Comparison of ENCODE assay signal across 8 cellular contexts in the genomic region with DNA sequence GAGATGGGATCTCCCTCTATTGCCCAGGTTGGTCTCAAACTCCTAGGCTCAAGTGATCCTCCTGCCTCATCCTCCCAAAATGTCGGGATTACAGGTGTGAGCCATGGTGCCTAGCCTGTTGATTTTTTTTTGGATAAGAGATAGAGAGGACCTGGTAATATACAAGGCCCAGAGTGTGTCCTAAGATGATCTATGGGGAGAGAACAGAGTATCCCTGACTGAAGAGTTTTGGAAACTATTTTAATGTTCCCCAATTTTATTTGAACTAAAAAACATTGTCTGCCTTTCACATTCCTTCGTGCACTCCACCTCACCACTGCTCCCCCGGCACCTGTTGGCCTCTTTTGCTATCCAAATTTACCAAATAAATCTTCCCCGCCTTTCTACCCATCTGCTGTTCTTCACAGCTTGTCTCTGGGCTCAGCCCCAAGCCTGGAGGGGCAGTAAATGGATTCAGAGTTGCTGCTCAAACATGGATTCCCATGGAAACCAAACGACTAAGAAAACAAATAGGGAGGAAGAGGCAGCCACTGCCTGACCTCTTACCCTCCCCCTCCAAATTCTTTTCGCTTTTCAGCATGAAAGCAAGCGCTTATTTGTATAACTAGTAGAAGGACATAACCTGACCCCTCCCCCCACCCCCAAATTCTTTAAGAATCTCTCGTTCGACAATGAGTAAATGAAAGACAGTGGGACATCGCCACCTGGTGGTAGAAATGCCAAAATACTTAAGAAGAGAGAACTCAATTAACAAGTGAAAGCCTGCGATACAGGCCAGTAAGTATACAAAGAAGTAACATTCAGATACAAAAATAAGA. TPM values are rescaled to one million over a fixed set of nuclear protein-coding genes. Genes with fewer than 3 reads are reported as not detected.
DNase-seq lines count a peak whose midpoint lies in the region; ATAC-seq and TF ChIP-seq lines count a peak whose summit lies in the region.

No MANE protein-coding gene starts in this region.

- peak overlapping the region; percentile 3 for H3K9ac ChIP-seq in muscle layer of colon (ENCODE audit: low read length)

- WGBS in esophagus, 2 donors: 5 to 6% methylated on average over 11 of the region's 11 CpGs

- DNase-seq in DMS79 (lab: John Stamatoyannopoulos, UW) (peak; percentile 99), OCI-LY7 (ENCODE audit: low spot score) (peak; percentile 90)
- DNase-seq in activated T-cell treated with anti-CD3 and anti-CD28 coated beads, Interleukin-2, amount 50 U/mL, for 1 hour: peak; percentile 45
- peak; percentile 40 to 70 for DNase-seq in stimulated activated CD8-positive, alpha-beta memory T cell treated with anti-CD3 and anti-CD28 coated beads, Interleukin-4, amount 100 ng/mL, for 4 hours (ENCODE audit: low read depth in 2 of 2, low spot score in 1 of 2)

- H3K4me1 ChIP-seq in OCI-LY7 (ENCODE audit: insufficient read depth, low read length, poor library complexity, severe bottlenecking) (peaks cover 6% of the 10 kb centered on the region), esophagus (ENCODE audit: control insufficient read depth in 2 of 2, insufficient read depth in 2 of 2, low read length in 1 of 2) (no peaks in the 10 kb centered on the region), muscle layer of colon (ENCODE audit: insufficient read depth, low read length) (peaks cover 6% of the 10 kb centered on the region)

- TF ChIP-seq CTCF in OCI-LY7 (conservative IDR thresholded peaks at IDR 0.05; ENCODE audit: low read length): peak; percentile 94

- peak overlapping the region; percentile 85 for H2AFZ ChIP-seq in OCI-LY7 (ENCODE audit: low read length)

- H3K9me3 ChIP-seq in OCI-LY7 (ENCODE audit: low read length) (no peaks in the 10 kb centered on the region), esophagus (ENCODE audit: control insufficient read depth in 2 of 2, insufficient read depth in 1 of 2, low read depth in 1 of 2, low read length in 1 of 2) (no peaks in the 10 kb centered on the region), muscle layer of colon (ENCODE audit: low read length) (no peaks in the 10 kb centered on the region)

- TF ChIP-seq RAD21 in Ishikawa (IDR thresholded peaks at IDR 0.05; ENCODE audit: low read depth): peak; percentile 87

- CTCF ChIA-PET in OCI-LY7 (lab: Charles Lee; ENCODE audit: unreplicated experiment): interaction anchor here (1.0 kb wide), 2 partner anchors 59 to 62 kb away, joined by 4 to 5 read pairs; no protein-coding TSS in a partner anchor

- H3K27me3 ChIP-seq in esophagus (ENCODE audit: control insufficient read depth in 1 of 2, insufficient read depth in 2 of 2, low read length in 2 of 2): no peaks in the 10 kb centered on the region
- no peaks in the 10 kb centered on the region for H3K27me3 ChIP-seq in muscle layer of colon (ENCODE audit: control insufficient read depth in 1 of 2, insufficient read depth in 2 of 2, low read length in 2 of 2)

- no peaks in the 10 kb centered on the region for H4K20me1 ChIP-seq in OCI-LY7 (ENCODE audit: insufficient read depth, low read length)

- no peaks in the 10 kb centered on the region for H3K79me2 ChIP-seq in OCI-LY7 (ENCODE audit: insufficient read depth, low read depth, low read length)

- ATAC-seq in GM19023 (IDR thresholded peaks at IDR 0.05; ENCODE audit: unreplicated experiment): no peak

- peak overlapping the region; percentile 45 for H3K4me2 ChIP-seq in OCI-LY7 (ENCODE audit: low read length)

- intact Hi-C loops in OCI-LY7 (cut with micrococcal nuclease; ENCODE audit: unreplicated experiment): loop anchor here (1.0 kb wide), 2 partner anchors 59 to 101 kb away; a partner anchor contains a TSS

- TF ChIP-seq EP300 in Ishikawa (IDR thresholded peaks at IDR 0.05; ENCODE audit: borderline replicate concordance): no peak

- POLR2A ChIA-PET in OCI-LY7 (lab: Charles Lee): interaction anchor here (0.6 to 2.0 kb wide), 9 partner anchors 13 to 194 kb away, joined by 3 to 8 read pairs (median 4); a partner anchor contains a TSS

- H3K4me3 ChIP-seq in OCI-LY7 (ENCODE audit: low read depth, low read length, poor library complexity, severe bottlenecking) (peak overlapping the region; percentile 36), esophagus (ENCODE audit: low read depth in 1 of 2, low read length in 2 of 2) (peak overlapping the region; percentile 35 to 37), muscle layer of colon (ENCODE audit: low read depth in 1 of 2, low read length in 2 of 2) (peak overlapping the region in 1 of 2 donors; percentile 40)

- H3K36me3 ChIP-seq in OCI-LY7 (ENCODE audit: insufficient read depth, low read length): no peaks in the 10 kb centered on the region
- H3K36me3 ChIP-seq in esophagus (ENCODE audit: control insufficient read depth in 2 of 2, insufficient read depth in 2 of 2, low read length in 1 of 2): no peaks in the 10 kb centered on the region
- no peaks in the 10 kb centered on the region for H3K36me3 ChIP-seq in muscle layer of colon (ENCODE audit: insufficient read depth, low read length)

- H3K27ac ChIP-seq in OCI-LY7 (ENCODE audit: low read depth, low read length, poor library complexity, severe bottlenecking) (no peak overlapping the region), esophagus (ENCODE audit: low read depth in 2 of 2, low read length in 1 of 2) (peak overlapping the region; percentile 17 to 34), muscle layer of colon (ENCODE audit: low read depth, low read length) (peak overlapping the region; percentile 62)

- no TSS peak for BruUV-seq in OCI-LY7 (replicated peaks; lab: Mats Ljungman, UMichigan)

- no peaks in the 10 kb centered on the region for H3K9me2 ChIP-seq in OCI-LY7 (ENCODE audit: insufficient read depth, low read length)

TF ChIP-seq in Ishikawa, 13 proteins besides CTCF, POLR2A, EP300 and RAD21:
- peak; percentile 76 for TF ChIP-seq TEAD4 (IDR thresholded peaks at IDR 0.05)
- TF ChIP-seq, protein P1, sequence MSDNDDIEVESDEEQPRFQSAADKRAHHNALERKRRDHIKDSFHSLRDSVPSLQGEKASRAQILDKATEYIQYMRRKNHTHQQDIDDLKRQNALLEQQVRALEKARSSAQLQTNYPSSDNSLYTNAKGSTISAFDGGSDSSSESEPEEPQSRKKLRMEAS (IDR thresholded peaks at IDR 0.05): no peak

RNA-seq across cellular contexts. Expression of a gene that starts 22.6 kb away (rescaled TPM):
- total RNA-seq in OCI-LY7 (2014; rRNA removed; shearing (Covaris generic)): not detected in 2 replicates
- not detected in 2 replicates for total RNA-seq in OCI-LY7 (2022)
- not detected for polyA plus RNA-seq in esophagus

RNA-seq across cellular contexts. Expression of a gene that starts 31.1 kb away (rescaled TPM):
- total RNA-seq in OCI-LY7 (2014; rRNA removed; shearing (Covaris generic)): 7.9 and 8.2 TPM in 2 replicates
- total RNA-seq in OCI-LY7 (2022): 12.9 and 15.9 TPM in 2 replicates
- 1 to 10 TPM in 1 of 2 donors, under 1 TPM in 1; 0.98 to 1.8 TPM for polyA plus RNA-seq in esophagus

RNA-seq across cellular contexts. Expression of a gene that starts 46.2 kb away (rescaled TPM):
- total RNA-seq in OCI-LY7 (2014; rRNA removed; shearing (Covaris generic)): 118 and 145 TPM in 2 replicates
- total RNA-seq in OCI-LY7 (2022): 101 and 105 TPM in 2 replicates
- polyA plus RNA-seq in esophagus: 10 to 100 TPM; 26.0 to 34.6 TPM

Comparison
In these comparisons a context has a peak if more than half of its experiments do, and no peak if none do; other contexts are left out.
1. DNase-seq: peak in every context shown above with its lines; median percentile 99 in DMS79; 90 in OCI-LY7; 55 in stimulated activated CD8-positive, alpha-beta memory T cell treated with anti-CD3 and anti-CD28 coated beads, Interleukin-4, amount 100 ng/mL, for 4 hours; 45 in activated T-cell treated with anti-CD3 and anti-CD28 coated beads, Interleukin-2, amount 50 U/mL, for 1 hour.